Comparison of ENCODE assay signal across 32 cellular contexts in genomic region chr11:88252208-88252607, GRCh38.
"Had no signal": no experiment of that assay in that cellular context is flagged by ENCODE, and none has a peak within 500 bp of the region (broad histone marks: within the 10 kb centered on the region; RNA-seq: fewer than 3 reads in every experiment).

No MANE protein-coding gene starts in this region.

- ATAC-seq: naive thymus-derived CD4-positive, alpha-beta T cell; natural killer cell; psoas muscle; right cardiac atrium; sciatic nerve; stimulated activated memory B cell treated with anti-CD40 and anti-IgM and Interleukin-4, amounts not matched to agents 10 μg/mL and 1 μg/mL and 100 μg/mL, for 72 hours; stimulated activated naive CD8-positive, alpha-beta T cell treated with anti-CD3 and anti-CD28 coated beads, Interleukin-15, amount 100 ng/mL, for 72 hours; stimulated activated naive CD8-positive, alpha-beta T cell treated with anti-CD3 and anti-CD28 coated beads, Interleukin-15, Interleukin-2, amounts not matched to agents 100 U/mL and 50 U/mL, for 24 hours had no signal

- FAIRE-seq: urothelium cell line had no signal

- H3K27ac Mint-ChIP-seq: naive thymus-derived CD4-positive, alpha-beta T cell; natural killer cell; nephron; progenitor cell of endocrine pancreas; stimulated activated memory B cell treated with anti-CD40 and anti-IgM and Interleukin-4, amounts not matched to agents 10 μg/mL and 1 μg/mL and 100 μg/mL, for 72 hours; stimulated activated naive CD8-positive, alpha-beta T cell treated with anti-CD3 and anti-CD28 coated beads, Interleukin-15, amount 100 ng/mL, for 72 hours had no signal

- H3K27me3 ChIP-seq: neutrophil, ovary, spleen, thyroid gland, tibial nerve, upper lobe of left lung, vagina had no signal

- H3K27ac ChIP-seq: neutrophil, ovary, parathyroid adenoma, psoas muscle, skin epidermis, spleen, thoracic aorta, thyroid gland, tibial nerve, upper lobe of left lung, vagina had no signal

- H3K79me2 ChIP-seq: parathyroid adenoma had no signal

- H3K4me1 Mint-ChIP-seq: neural crest cell; stimulated activated memory B cell treated with anti-CD40 and anti-IgM and Interleukin-4, amounts not matched to agents 10 μg/mL and 1 μg/mL and 100 μg/mL, for 72 hours; stimulated activated naive CD8-positive, alpha-beta T cell treated with anti-CD3 and anti-CD28 coated beads, Interleukin-15, amount 100 ng/mL, for 72 hours had no signal

- H2AFZ ChIP-seq: parathyroid adenoma had no signal

- H3K9me3 ChIP-seq: neutrophil, ovary, thoracic aorta, thyroid gland, vagina had no signal

- H3K4me3 ChIP-seq: ovary, psoas muscle, skin epidermis, smooth muscle cell, spleen, thoracic aorta, thyroid gland, tibial nerve, upper lobe of left lung, vagina had no signal

- H3K27me3 Mint-ChIP-seq: naive thymus-derived CD4-positive, alpha-beta T cell; progenitor cell of endocrine pancreas; stimulated activated memory B cell treated with anti-CD40 and anti-IgM and Interleukin-4, amounts not matched to agents 10 μg/mL and 1 μg/mL and 100 μg/mL, for 72 hours; stimulated activated naive CD8-positive, alpha-beta T cell treated with anti-CD3 and anti-CD28 coated beads, Interleukin-15, amount 100 ng/mL, for 72 hours had no signal

- H3K4me2 ChIP-seq: smooth muscle cell had no signal

- DNase-seq: naive thymus-derived CD4-positive, alpha-beta T cell; natural killer cell; nucleus accumbens; ovary; posterior cingulate gyrus; psoas muscle; right cardiac atrium; spleen; stimulated activated CD4-positive, alpha-beta T cell treated with anti-CD3 and anti-CD28 coated beads, Interleukin-12 subunit alpha, Interleukin-12 subunit beta, amount 100 ng/mL, for 4 hours; stimulated activated CD4-positive, alpha-beta T cell treated with anti-CD3 and anti-CD28 coated beads, Interleukin-1b, Interleukin-23, amount 100 ng/mL, for 48 hours; stimulated activated CD4-positive, alpha-beta T cell treated with anti-CD3 and anti-CD28 coated beads, Interleukin-4, amount 100 ng/mL, for 1 hour; stimulated activated CD4-positive, alpha-beta T cell treated with anti-CD3 and anti-CD28 coated beads, Interleukin-4, amount 100 ng/mL, for 4 hours; stimulated activated CD8-positive, alpha-beta memory T cell treated with anti-CD3 and anti-CD28 coated beads, Interleukin-4, amount 100 ng/mL, for 48 hours; stimulated activated naive CD4-positive, alpha-beta T cell; stimulated activated naive CD8-positive, alpha-beta T cell treated with anti-CD3 and anti-CD28 coated beads, Interleukin-15, amount 100 ng/mL, for 72 hours; stimulated activated naive CD8-positive, alpha-beta T cell treated with anti-CD3 and anti-CD28 coated beads, Interleukin-15, Interleukin-2, amounts not matched to agents 100 U/mL and 50 U/mL, for 24 hours; thyroid gland; trophoblast cell; upper lobe of left lung had no signal

- H3K4me1 ChIP-seq: parathyroid adenoma, psoas muscle, spleen, thyroid gland, tibial nerve, upper lobe of left lung, vagina had no signal

- H3K4me3 Mint-ChIP-seq: naive thymus-derived CD4-positive, alpha-beta T cell; natural killer cell; nephron; neural crest cell; stimulated activated memory B cell treated with anti-CD40 and anti-IgM and Interleukin-4, amounts not matched to agents 10 μg/mL and 1 μg/mL and 100 μg/mL, for 72 hours; stimulated activated naive CD8-positive, alpha-beta T cell treated with anti-CD3 and anti-CD28 coated beads, Interleukin-15, amount 100 ng/mL, for 72 hours had no signal

- H3K36me3 ChIP-seq: neutrophil, ovary, spleen, thoracic aorta, thyroid gland, tibial nerve, upper lobe of left lung, vagina had no signal

- H3K36me3 Mint-ChIP-seq: natural killer cell; stimulated activated memory B cell treated with anti-CD40 and anti-IgM and Interleukin-4, amounts not matched to agents 10 μg/mL and 1 μg/mL and 100 μg/mL, for 72 hours had no signal
